In the genomic region with DNA sequence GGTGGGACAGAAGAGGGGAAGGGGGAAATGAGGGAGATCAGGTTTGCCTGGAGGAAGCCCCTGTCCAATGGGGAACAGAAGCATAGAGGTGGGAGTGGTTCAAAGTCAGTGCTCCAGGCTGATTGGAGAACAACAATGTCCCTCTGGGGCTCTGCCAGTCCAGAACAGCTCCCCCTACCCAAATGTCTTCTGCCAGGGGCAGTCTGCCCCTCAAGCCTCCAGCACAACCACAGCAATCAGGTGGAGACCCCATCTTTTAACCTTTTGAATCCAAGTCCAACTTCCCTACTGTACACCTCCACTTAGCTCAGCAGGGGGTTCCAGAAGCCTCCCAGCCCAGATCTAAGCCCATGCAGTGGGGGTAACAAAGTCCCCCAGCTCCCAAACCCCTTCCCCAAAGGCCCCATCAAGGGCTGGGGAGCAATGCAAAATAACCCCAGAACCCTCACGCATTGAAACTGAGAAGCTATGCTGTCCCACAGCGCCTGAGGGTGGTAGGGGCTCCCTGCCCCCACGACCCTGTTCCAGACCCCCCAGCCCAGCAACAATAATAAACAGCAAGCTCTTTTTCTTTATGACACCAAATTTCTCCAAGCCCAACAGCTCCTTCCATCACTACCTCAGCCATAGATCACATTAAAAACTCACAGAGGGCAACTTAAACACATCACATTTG, we compare ENCODE assay signal across 1 cellular context.
TF ChIP-seq lines count a peak whose summit lies in the region.

No MANE protein-coding gene starts in this region.

TF ChIP-seq in GM23338, 12 proteins besides CTCF, POLR2A, EP300 and RAD21 (continued from another document):
- TF ChIP-seq ZNF462 (CRISPR knock-in tag; IDR thresholded peaks at IDR 0.05) (no peak), ZNF114 (CRISPR knock-in tag; IDR thresholded peaks at IDR 0.05) (no peak), CREB1 (CRISPR knock-in tag; IDR thresholded peaks at IDR 0.05; ENCODE audit: low read depth) (no peak), EZH2 (IDR thresholded peaks at IDR 0.05; ENCODE audit: low read depth, unreplicated experiment) (no peak)
